29 cellular contexts compared by ENCODE assay signal in genomic region chr12:125061229-125061628, GRCh38.
"Had no signal": no experiment of that assay in that cellular context is flagged by ENCODE, and none has a peak within 500 bp of the region (broad histone marks: within the 10 kb centered on the region; RNA-seq: fewer than 3 reads in every experiment).

No MANE protein-coding gene starts in this region.

- H2AFZ ChIP-seq: hepatocyte had no signal

- H3K4me1 ChIP-seq: foreskin keratinocyte had no signal

- FAIRE-seq: colon, endometrium, endothelial cell of umbilical vein, frontal cortex had no signal

- H3K27me3 ChIP-seq: colonic mucosa, dorsolateral prefrontal cortex, esophagus muscularis mucosa, foreskin keratinocyte, gastrocnemius medialis, hepatocyte had no signal

- H3K4me2 ChIP-seq: hepatocyte had no signal

- H3K9me3 ChIP-seq: colonic mucosa, esophagus muscularis mucosa, esophagus squamous epithelium, gastrocnemius medialis, gastroesophageal sphincter, heart left ventricle had no signal

- H3K27ac ChIP-seq: colonic mucosa, coronary artery, dorsolateral prefrontal cortex, epithelial cell of prostate, esophagus muscularis mucosa, esophagus squamous epithelium, foreskin keratinocyte, gastrocnemius medialis, gastroesophageal sphincter, heart left ventricle, heart right ventricle, hepatocyte had no signal

- H3K36me3 ChIP-seq: colonic mucosa, esophagus muscularis mucosa, esophagus squamous epithelium, gastrocnemius medialis, gastroesophageal sphincter, heart left ventricle, heart right ventricle had no signal

- H3K4me3 ChIP-seq: colonic mucosa, coronary artery, dorsolateral prefrontal cortex, esophagus muscularis mucosa, esophagus squamous epithelium, gastrocnemius medialis, gastroesophageal sphincter, heart left ventricle, heart right ventricle, hepatocyte had no signal

- ATAC-seq: effector memory CD8-positive, alpha-beta T cell; esophagus mucosa; foreskin keratinocyte; gastrocnemius medialis; gastroesophageal sphincter; heart left ventricle; heart right ventricle had no signal

- DNase-seq: colonic mucosa; cortex of kidney; dermis blood vessel endothelial cell; dorsolateral prefrontal cortex; effector CD4-positive, alpha-beta T cell; effector CD8-positive, alpha-beta T cell; effector memory CD4-positive, alpha-beta T cell; effector memory CD8-positive, alpha-beta T cell; endodermal cell; erythroblast; esophagus squamous epithelium; foreskin fibroblast; foreskin keratinocyte; foreskin melanocyte; gastrocnemius medialis; glutamatergic neuron; head of caudate nucleus; heart left ventricle; heart right ventricle had no signal
